In genomic region chr1:59570524-59570923, GRCh38 we compare ENCODE assay signal across 10 cellular contexts.
DNase-seq lines count a peak whose midpoint lies in the region; ATAC-seq, FAIRE-seq and TF ChIP-seq lines count a peak whose summit lies in the region.
"Had no signal": no experiment of that assay in that cellular context is flagged by ENCODE, and none has a peak within 500 bp of the region (broad histone marks: within the 10 kb centered on the region; RNA-seq: fewer than 3 reads in every experiment).

No MANE protein-coding gene starts in this region.

- no peak for TF ChIP-seq CTCF in endothelial cell of umbilical vein (IDR thresholded peaks at IDR 0.05; ENCODE audit: extremely low read depth in 1 of 2, insufficient read depth in 1 of 2, low read depth in 1 of 2, low read length in 2 of 2)
- TF ChIP-seq CTCF in thyroid gland (IDR thresholded peaks at IDR 0.05), result no peak
- TF ChIP-seq CTCF in WERI-Rb-1 (IDR thresholded peaks at IDR 0.05; ENCODE audit: low read depth, low read length), result no peak

- DNase-seq in activated T-cell treated with anti-CD3 and anti-CD28 coated beads for 4 hours (peak; percentile 0), SIG-M5 (lab: John Stamatoyannopoulos, UW) (peak; percentile 30), endothelial cell of umbilical vein (ENCODE audit: low read depth, low spot score) (peak; percentile 80), thyroid gland (no peak), WERI-Rb-1 (no peak), OCI-M1 (lab: John Stamatoyannopoulos, UW) (no peak)
- no peak for DNase-seq in activated T-cell treated with anti-CD3 and anti-CD28 coated beads, Interleukin-2, amount 50 U/mL, for 1 hour
- DNase-seq: heart left ventricle had no signal

- TF ChIP-seq POLR2A in endothelial cell of umbilical vein (IDR thresholded peaks at IDR 0.05; ENCODE audit: low read depth, low read length) (no peak), thyroid gland (IDR thresholded peaks at IDR 0.05) (no peak)

- no peaks in the 10 kb centered on the region for H4K20me1 ChIP-seq in endothelial cell of umbilical vein (replicated peaks; ENCODE audit: control insufficient read depth, extremely low read depth, insufficient read depth, low read length)

- peak overlapping the region in 1 of 3 experiments; percentile 38 for H3K4me3 ChIP-seq in endothelial cell of umbilical vein (replicated peaks in 1 of 3; ENCODE audit: insufficient read depth in 1 of 3, low read depth in 1 of 3, low read length in 3 of 3)
- H3K4me3 ChIP-seq in thyroid gland (replicated peaks in 1 of 3), result no peak overlapping the region
- H3K4me3 ChIP-seq in WERI-Rb-1 (ENCODE audit: low read depth, low read length), result no peak overlapping the region
- H3K4me3 ChIP-seq: heart left ventricle, SJSA1 had no signal

- intact Hi-C loops in endothelial cell of umbilical vein (cut with micrococcal nuclease) (loop anchor here (1.0 kb wide), 1 partner anchor 26 kb away; no protein-coding TSS in a partner anchor), thyroid gland (cut with DNase I) (no loop called here)

- H3K9me1 ChIP-seq in endothelial cell of umbilical vein (replicated peaks; ENCODE audit: control insufficient read depth, extremely low read depth, insufficient read depth, low read length), result no peaks in the 10 kb centered on the region

- peak overlapping the region; percentile 71 for H3K27ac ChIP-seq in endothelial cell of umbilical vein (ENCODE audit: insufficient read depth, low read depth, low read length)
- H3K27ac ChIP-seq in thyroid gland, result no peak overlapping the region
- H3K27ac ChIP-seq in WERI-Rb-1, result no peak overlapping the region
- H3K27ac ChIP-seq: SJSA1 had no signal

- H3K27me3 ChIP-seq in endothelial cell of umbilical vein (ENCODE audit: control insufficient read depth in 2 of 2, insufficient read depth in 2 of 2, low read length in 2 of 2) (no peaks in the 10 kb centered on the region), thyroid gland (no peaks in the 10 kb centered on the region), WERI-Rb-1 (ENCODE audit: insufficient read depth, low read depth, severe bottlenecking) (no peaks in the 10 kb centered on the region)
- H3K27me3 ChIP-seq: heart left ventricle, SJSA1 had no signal

- peak overlapping the region; percentile 26 for H3K9ac ChIP-seq in endothelial cell of umbilical vein (replicated peaks; ENCODE audit: extremely low read depth, insufficient read depth, low read length)

- BruUV-seq in endothelial cell of umbilical vein (replicated peaks; lab: Mats Ljungman, UMichigan), result no TSS peak

- peak; percentile 88 for ATAC-seq in HG03108 (IDR thresholded peaks at IDR 0.05; ENCODE audit: unreplicated experiment)

- H3K4me2 ChIP-seq in endothelial cell of umbilical vein (ENCODE audit: insufficient read depth, low read length), result peak overlapping the region; percentile 78

- 60 to 75% methylated on average over 3 of the region's 3 CpGs for WGBS in thyroid gland, 2 donors

- peaks cover 0 to 1% of the 10 kb centered on the region in 2 experiments for H3K36me3 ChIP-seq in endothelial cell of umbilical vein (ENCODE audit: control insufficient read depth in 2 of 2, extremely low read depth in 1 of 2, insufficient read depth in 2 of 2, low read length in 2 of 2)
- no peaks in the 10 kb centered on the region for H3K36me3 ChIP-seq in thyroid gland
- H3K36me3 ChIP-seq in WERI-Rb-1, result no peaks in the 10 kb centered on the region
- H3K36me3 ChIP-seq: heart left ventricle, SJSA1 had no signal

- FAIRE-seq in endothelial cell of umbilical vein (lab: Jason Lieb, UNC), result peak; percentile 77

- peak overlapping the region; percentile 63 for H2AFZ ChIP-seq in endothelial cell of umbilical vein (ENCODE audit: low read depth, low read length)

- H3K9me3 ChIP-seq in endothelial cell of umbilical vein (replicated peaks; ENCODE audit: control insufficient read depth, insufficient read depth, low read length), result no peaks in the 10 kb centered on the region
- H3K9me3 ChIP-seq in thyroid gland, result no peaks in the 10 kb centered on the region
- H3K9me3 ChIP-seq in WERI-Rb-1 (ENCODE audit: severe bottlenecking), result peaks cover 8% of the 10 kb centered on the region
- H3K9me3 ChIP-seq: SJSA1 had no signal

- CTCF ChIA-PET in endothelial cell of umbilical vein (lab: Charles Lee), result interaction anchor here (0.8 to 2.9 kb wide), 6 partner anchors 11 to 661 kb away, joined by 3 to 12 read pairs (median 4); no protein-coding TSS in a partner anchor

- POLR2A ChIA-PET in endothelial cell of umbilical vein (lab: Charles Lee), result no interaction called here

- dilution Hi-C loops in endothelial cell of umbilical vein (cut with MboI; ENCODE audit: extremely low pct_ligation_motif_present, low sequenced_read_pairs), result no loop called here

- H3K4me1 ChIP-seq in endothelial cell of umbilical vein (ENCODE audit: control insufficient read depth, extremely low read depth, insufficient read depth, low read length) (peaks cover 19% of the 10 kb centered on the region), thyroid gland (no peaks in the 10 kb centered on the region)

- no peaks in the 10 kb centered on the region for H3K79me2 ChIP-seq in endothelial cell of umbilical vein (ENCODE audit: control insufficient read depth, insufficient read depth, low read length)

TF ChIP-seq in endothelial cell of umbilical vein, 7 proteins besides CTCF, POLR2A, EP300 and RAD21:
- TF ChIP-seq MYC (IDR thresholded peaks at IDR 0.05; ENCODE audit: low read depth, low read length) (no peak), GATA2 (IDR thresholded peaks at IDR 0.05; ENCODE audit: insufficient read depth, insufficient read length, low read depth, low read length) (peak; percentile 73), MAX (IDR thresholded peaks at IDR 0.05; ENCODE audit: insufficient read depth, insufficient read length) (no peak), POLR2AphosphoS5 (IDR thresholded peaks at IDR 0.05; ENCODE audit: insufficient read depth, low read depth, low read length) (peak; percentile 70), FOS (IDR thresholded peaks at IDR 0.05; ENCODE audit: borderline replicate concordance, insufficient read depth, low read length) (peak; percentile 40), JUN (IDR thresholded peaks at IDR 0.05; ENCODE audit: borderline replicate concordance, insufficient read depth, insufficient read length, low read depth) (no peak), EZH2 (IDR thresholded peaks at IDR 0.05; ENCODE audit: borderline replicate concordance, low read depth, low read length, severe bottlenecking) (no peak)

Comparison
In these comparisons a context has a peak if more than half of its experiments do, and no peak if none do; other contexts are left out.
1. DNase-seq: peak in activated T-cell treated with anti-CD3 and anti-CD28 coated beads for 4 hours (single experiment), SIG-M5 (single experiment) and endothelial cell of umbilical vein (single experiment); none in activated T-cell treated with anti-CD3 and anti-CD28 coated beads, Interleukin-2, amount 50 U/mL, for 1 hour (single experiment), thyroid gland (0 of 2), WERI-Rb-1 (single experiment) and OCI-M1 (single experiment).